15 cellular contexts compared by ENCODE assay signal in genomic region chr3:188901671-188902331, GRCh38.
DNase-seq lines count a peak whose midpoint lies in the region; ATAC-seq, FAIRE-seq and TF ChIP-seq lines count a peak whose summit lies in the region.
"Had no signal": no experiment of that assay in that cellular context is flagged by ENCODE, and none has a peak within 500 bp of the region (broad histone marks: within the 10 kb centered on the region; RNA-seq: fewer than 3 reads in every experiment).

No MANE protein-coding gene starts in this region.

- FAIRE-seq in pancreas (lab: Jason Lieb, UNC): no peak
- FAIRE-seq: bronchial epithelial cell, H1 had no signal

- TF ChIP-seq EP300 in ovary (IDR thresholded peaks at IDR 0.05): no peak

- no peak overlapping the region for H3K9ac ChIP-seq in neuronal stem cell (ENCODE audit: low read depth, low read length, poor library complexity)

- intact Hi-C loops in adrenal gland (cut with DNase I): no loop called here
- intact Hi-C loops in ovary (cut with DNase I): no loop called here
- intact Hi-C loops in pancreas (cut with DNase I): no loop called here

- no peak overlapping the region for H3K18ac ChIP-seq in neuronal stem cell (ENCODE audit: low read length)

- no peak overlapping the region for H3K4me2 ChIP-seq in neuronal stem cell (ENCODE audit: insufficient read depth, low read length, poor library complexity, severe bottlenecking)

- TF ChIP-seq POLR2A in adrenal gland (IDR thresholded peaks at IDR 0.05): no peak
- no peak for TF ChIP-seq POLR2A in ovary (IDR thresholded peaks at IDR 0.05)

- H2BK5ac ChIP-seq in neuronal stem cell (ENCODE audit: low read length): no peak overlapping the region

- no peak overlapping the region for H2BK12ac ChIP-seq in neuronal stem cell (ENCODE audit: low read length)

- H3K4me3 ChIP-seq in adrenal gland: no peak overlapping the region
- H3K4me3 ChIP-seq in skin epidermis: no peak overlapping the region
- no peak overlapping the region for H3K4me3 ChIP-seq in neuronal stem cell (ENCODE audit: low read length in 2 of 2)
- no peak overlapping the region for H3K4me3 ChIP-seq in ovary
- H3K4me3 ChIP-seq in pancreas: no peak overlapping the region
- H3K4me3 ChIP-seq: SJCRH30 had no signal

- H3K27ac ChIP-seq in adrenal gland (peak overlapping the region in 3 of 5 donors; percentile 16 to 82 (median 69)), skin epidermis (peak overlapping the region in 18 of 21 experiments; percentile 7 to 85 (median 67)), neuronal stem cell (replicated peaks; ENCODE audit: low read length) (no peak overlapping the region), ovary (no peak overlapping the region), pancreas (no peak overlapping the region)
- H3K27ac ChIP-seq: SJCRH30 had no signal

- H4K91ac ChIP-seq in neuronal stem cell (ENCODE audit: low read depth, low read length, poor library complexity): no peak overlapping the region

- peaks cover 6 to 26% of the 10 kb centered on the region in 2 donors for H3K4me1 ChIP-seq in adrenal gland (replicated peaks in 1 of 2)
- H3K4me1 ChIP-seq in neuronal stem cell (ENCODE audit: control insufficient read depth in 2 of 2, insufficient read depth in 1 of 2, low read depth in 1 of 2, low read length in 2 of 2): peaks cover 0 to 2% of the 10 kb centered on the region in 2 donors
- H3K4me1 ChIP-seq in ovary (ENCODE audit: insufficient read depth): peaks cover 2% of the 10 kb centered on the region
- no peaks in the 10 kb centered on the region for H3K4me1 ChIP-seq in pancreas
- H3K4me1 ChIP-seq: SJCRH30 had no signal

- H3K27me3 ChIP-seq in adrenal gland: no peaks in the 10 kb centered on the region
- H3K27me3 ChIP-seq in neuronal stem cell (ENCODE audit: control insufficient read depth in 3 of 3, insufficient read depth in 3 of 3, low read depth in 1 of 3, low read length in 3 of 3): no peaks in the 10 kb centered on the region
- H3K27me3 ChIP-seq in ovary: no peaks in the 10 kb centered on the region
- H3K27me3 ChIP-seq in pancreas: no peaks in the 10 kb centered on the region
- H3K27me3 ChIP-seq: SJCRH30 had no signal

- no peaks in the 10 kb centered on the region for H3K9me3 ChIP-seq in adrenal gland (replicated peaks in 1 of 3)
- H3K9me3 ChIP-seq in neuronal stem cell (replicated peaks in 1 of 2; ENCODE audit: control insufficient read depth in 2 of 2, insufficient read depth in 1 of 2, low read depth in 1 of 2, low read length in 2 of 2): no peaks in the 10 kb centered on the region
- H3K9me3 ChIP-seq in ovary: no peaks in the 10 kb centered on the region
- H3K9me3 ChIP-seq in pancreas: no peaks in the 10 kb centered on the region
- H3K9me3 ChIP-seq: SJCRH30 had no signal

- no peak overlapping the region for H2AFZ ChIP-seq in neuronal stem cell (ENCODE audit: low read length)

- WGBS in adrenal gland, 4 donors: 87 to 96% (median 89%) methylated on average over 4 of the region's 4 CpGs
- WGBS in neuronal stem cell (ENCODE audit: extremely low coverage in 2 of 2, insufficient read length in 2 of 2, insufficient replicate concordance in 1 of 2), 2 donors: no CpG with 5 or more reads among the region's 4 CpGs
- whole genome bisulfite sequencing in ovary, 3 donors: 88 to 90% (median 89%) methylated on average over 4 of the region's 4 CpGs
- WGBS in pancreas, 2 donors: 89 to 92% methylated on average over 4 of the region's 4 CpGs

- no peaks in the 10 kb centered on the region for H3K79me1 ChIP-seq in neuronal stem cell (ENCODE audit: low read depth, low read length)

- H2BK15ac ChIP-seq in neuronal stem cell (ENCODE audit: low read length): no peak overlapping the region

- H2BK120ac ChIP-seq in neuronal stem cell (ENCODE audit: low read depth, low read length): no peak overlapping the region

- no peak for ATAC-seq in pancreas

- no peak overlapping the region for H3K4ac ChIP-seq in neuronal stem cell (ENCODE audit: low read length)

- no peak for TF ChIP-seq CTCF in adrenal gland (IDR thresholded peaks at IDR 0.05)
- no peak for TF ChIP-seq CTCF in ovary (IDR thresholded peaks at IDR 0.05)
- TF ChIP-seq CTCF in pancreas (IDR thresholded peaks at IDR 0.05): no peak

- peak; percentile 44 for DNase-seq in EL
- DNase-seq in adrenal gland: no peak
- DNase-seq in fibroblast of peridontal ligament (ENCODE audit: extremely low read depth): peak; percentile 30
- DNase-seq in neuronal stem cell (ENCODE audit: low spot score): no peak
- no peak for DNase-seq in ovary
- DNase-seq in pancreas: no peak
- DNase-seq in activated T-cell treated with anti-CD3 and anti-CD28 coated beads, Interleukin-2, amount 50 U/mL, for 48 hours: no peak
- DNase-seq: activated CD4-positive, alpha-beta T cell treated with anti-CD3 and anti-CD28 coated beads for 48 hours; activated naive CD4-positive, alpha-beta T cell treated with anti-CD3 and anti-CD28 coated beads, Interleukin-2, amount 50 U/mL, for 16 hours; naive B cell; NCI-H1694; SJCRH30 had no signal

- no peak overlapping the region for H4K8ac ChIP-seq in neuronal stem cell (ENCODE audit: low read depth, low read length)

- no peak overlapping the region for H2AK5ac ChIP-seq in neuronal stem cell (ENCODE audit: low read depth, low read length)

- no peak overlapping the region for H3K23ac ChIP-seq in neuronal stem cell (ENCODE audit: low read depth, low read length, poor library complexity)

- H3K14ac ChIP-seq in neuronal stem cell (ENCODE audit: low read length): no peak overlapping the region

- H3K36me3 ChIP-seq in adrenal gland (replicated peaks in 1 of 2) (no peaks in the 10 kb centered on the region), neuronal stem cell (replicated peaks in 1 of 2; ENCODE audit: control insufficient read depth in 2 of 2, insufficient read depth in 2 of 2, low read length in 2 of 2) (no peaks in the 10 kb centered on the region), ovary (no peaks in the 10 kb centered on the region), pancreas (no peaks in the 10 kb centered on the region)
- H3K36me3 ChIP-seq: SJCRH30 had no signal

Comparison
In these comparisons a context has a peak if more than half of its experiments do, and no peak if none do; other contexts are left out.
1. DNase-seq: peak in EL (single experiment) and fibroblast of peridontal ligament (single experiment); none in adrenal gland (0 of 7), neuronal stem cell (single experiment), ovary (0 of 5), pancreas (0 of 6) and activated T-cell treated with anti-CD3 and anti-CD28 coated beads, Interleukin-2, amount 50 U/mL, for 48 hours (0 of 2).
2. H3K27ac ChIP-seq: peak in adrenal gland (3 of 5) and skin epidermis (18 of 21); none in neuronal stem cell (single experiment), ovary (0 of 2) and pancreas (0 of 4).